ENCODE assay signal across 12 cellular contexts in genomic region chr3:112134335-112135124, GRCh38. TPM values are rescaled to one million over a fixed set of nuclear protein-coding genes. Genes with fewer than 3 reads are reported as not detected.
DNase-seq lines count a peak whose midpoint lies in the region; ATAC-seq and TF ChIP-seq lines count a peak whose summit lies in the region.
"Had no signal": no experiment of that assay in that cellular context is flagged by ENCODE, and none has a peak within 500 bp of the region (broad histone marks: within the 10 kb centered on the region; RNA-seq: fewer than 3 reads in every experiment).

No MANE protein-coding gene starts in this region.

- no peaks in the 10 kb centered on the region for H3K27me3 ChIP-seq in naive thymus-derived CD4-positive, alpha-beta T cell (ENCODE audit: control insufficient read depth in 2 of 2, insufficient read depth in 2 of 2, low read length in 2 of 2)
- H3K27me3 ChIP-seq in ascending aorta = no peaks in the 10 kb centered on the region
- H3K27me3 ChIP-seq: testis had no signal

- H3K4me1 Mint-ChIP-seq in activated naive CD8-positive, alpha-beta T cell (ENCODE audit: low read depth) = peaks cover 77% of the 10 kb centered on the region
- H3K4me1 Mint-ChIP-seq in naive thymus-derived CD4-positive, alpha-beta T cell = peaks cover 45 to 88% (median 81%) of the 10 kb centered on the region in 7 donors

- H3K4me3 Mint-ChIP-seq in activated naive CD8-positive, alpha-beta T cell = peak overlapping the region; percentile 67
- peak overlapping the region; percentile 44 to 100 (median 96) for H3K4me3 Mint-ChIP-seq in naive thymus-derived CD4-positive, alpha-beta T cell

- no peaks in the 10 kb centered on the region for H3K9me3 Mint-ChIP-seq in activated naive CD8-positive, alpha-beta T cell (ENCODE audit: low read depth)
- H3K9me3 Mint-ChIP-seq in naive thymus-derived CD4-positive, alpha-beta T cell = no peaks in the 10 kb centered on the region

- H3K9me3 ChIP-seq in naive thymus-derived CD4-positive, alpha-beta T cell (ENCODE audit: control insufficient read depth in 2 of 3, low read length in 3 of 3) = no peaks in the 10 kb centered on the region
- no peaks in the 10 kb centered on the region for H3K9me3 ChIP-seq in ascending aorta
- H3K9me3 ChIP-seq: testis had no signal

- H3K36me3 Mint-ChIP-seq in activated naive CD8-positive, alpha-beta T cell = peaks cover 2% of the 10 kb centered on the region
- H3K36me3 Mint-ChIP-seq in naive thymus-derived CD4-positive, alpha-beta T cell = peaks cover 0 to 5% (median 0%) of the 10 kb centered on the region in 5 donors

- POLR2A ChIA-PET in naive thymus-derived CD4-positive, alpha-beta T cell (lab: Charles Lee) = interaction anchor here (0.5 to 2.0 kb wide), 2 partner anchors 10 to 103 kb away, joined by 3 to 5 read pairs; no protein-coding TSS in a partner anchor

- CTCF ChIA-PET in naive thymus-derived CD4-positive, alpha-beta T cell (lab: Charles Lee) = no interaction called here

- H3K27ac ChIP-seq in naive thymus-derived CD4-positive, alpha-beta T cell (ENCODE audit: low read depth, low read length) = peak overlapping the region; percentile 82
- H3K27ac ChIP-seq in coronary artery = no peak overlapping the region
- H3K27ac ChIP-seq in ascending aorta = no peak overlapping the region
- H3K27ac ChIP-seq: testis had no signal

- intact Hi-C loops in naive thymus-derived CD4-positive, alpha-beta T cell (cut with micrococcal nuclease) = loop anchor here (1.0 to 10.0 kb wide), 5 partner anchors 9 to 873 kb away; partner anchors contain the start of gene CD200R1 (in 1 of the 2)
- intact Hi-C loops in ascending aorta (cut with DNase I) = no loop called here

- H3K27me3 Mint-ChIP-seq in activated naive CD8-positive, alpha-beta T cell = no peaks in the 10 kb centered on the region
- H3K27me3 Mint-ChIP-seq in naive thymus-derived CD4-positive, alpha-beta T cell = no peaks in the 10 kb centered on the region

- peak overlapping the region; percentile 96 for H3K27ac Mint-ChIP-seq in activated naive CD8-positive, alpha-beta T cell
- H3K27ac Mint-ChIP-seq in naive thymus-derived CD4-positive, alpha-beta T cell = peak overlapping the region; percentile 93 to 99 (median 97)

- peaks cover 29 to 58% of the 10 kb centered on the region in 2 donors for H3K4me1 ChIP-seq in naive thymus-derived CD4-positive, alpha-beta T cell (ENCODE audit: control insufficient read depth in 2 of 2, insufficient read depth in 2 of 2, low read length in 2 of 2)
- no peaks in the 10 kb centered on the region for H3K4me1 ChIP-seq in ascending aorta

- no peaks in the 10 kb centered on the region for H3K36me3 ChIP-seq in naive thymus-derived CD4-positive, alpha-beta T cell (ENCODE audit: control insufficient read depth in 2 of 3, insufficient read depth in 3 of 3, low read length in 3 of 3)
- peaks cover 0 to 2% of the 10 kb centered on the region in 2 donors for H3K36me3 ChIP-seq in ascending aorta

- peak; percentile 34 for DNase-seq in DMS 273 (lab: John Stamatoyannopoulos, UW; ENCODE audit: unreplicated experiment)
- no peak for DNase-seq in DMS 273 treated with DMSO at 0.1 percent for 48 hours (lab: John Stamatoyannopoulos, UW)
- DNase-seq in NAMALWA (ENCODE audit: low spot score) = peak; percentile 46
- peak in 6 of 9 donors; percentile 26 to 65 (median 44) for DNase-seq in naive thymus-derived CD4-positive, alpha-beta T cell
- no peak for DNase-seq in KG1 (lab: John Stamatoyannopoulos, UW)
- no peak for DNase-seq in coronary artery (ENCODE audit: low spot score)
- DNase-seq in ascending aorta (ENCODE audit: low spot score in 2 of 2) = no peak
- DNase-seq: activated CD4-positive, CD25-positive, alpha-beta regulatory T cell treated with anti-CD3 and anti-CD28 coated beads, Interleukin-2, amount 50 U/mL, for 72 hours; Kasumi-1; testis had no signal

- ATAC-seq in naive thymus-derived CD4-positive, alpha-beta T cell = peak; percentile 38

- TF ChIP-seq CTCF in coronary artery (IDR thresholded peaks at IDR 0.05) = no peak
- TF ChIP-seq CTCF in ascending aorta (IDR thresholded peaks at IDR 0.05) = no peak

- no peak overlapping the region for H3K4me3 ChIP-seq in naive thymus-derived CD4-positive, alpha-beta T cell (ENCODE audit: low read length)
- H3K4me3 ChIP-seq in coronary artery = no peak overlapping the region
- H3K4me3 ChIP-seq in ascending aorta = no peak overlapping the region
- H3K4me3 ChIP-seq: testis had no signal

RNA-seq across cellular contexts. Expression of gene GCSAM, which starts 1.5 kb away (rescaled TPM):
- 10 to 100 TPM in 4 of 5 experiments, 1 to 10 TPM in 1; 5.5 to 28.5 (median 18.5) TPM for total RNA-seq in naive thymus-derived CD4-positive, alpha-beta T cell
- 10 to 100 TPM; 27.7 to 38.8 TPM for polyA plus RNA-seq in naive thymus-derived CD4-positive, alpha-beta T cell
- not detected for total RNA-seq in ascending aorta
- polyA plus RNA-seq: neural cell had no signal

RNA-seq across cellular contexts. Expression of gene C3orf52, which starts 48.3 kb away (rescaled TPM):
- 10 to 100 TPM in 1 of 5 experiments, 1 to 10 TPM in 4; 1.2 to 12.3 (median 1.9) TPM for total RNA-seq in naive thymus-derived CD4-positive, alpha-beta T cell
- 1 to 10 TPM; 1.3 to 2.1 TPM for polyA plus RNA-seq in naive thymus-derived CD4-positive, alpha-beta T cell
- total RNA-seq in ascending aorta = 0.32 TPM

Comparison
In these comparisons a context has a peak if more than half of its experiments do, and no peak if none do; other contexts are left out.
1. DNase-seq: peak in DMS 273 (single experiment), NAMALWA (single experiment) and naive thymus-derived CD4-positive, alpha-beta T cell (6 of 9); none in DMS 273 treated with DMSO at 0.1 percent for 48 hours (single experiment), KG1 (single experiment), coronary artery (single experiment) and ascending aorta (0 of 2).